9 cellular contexts compared by ENCODE assay signal in genomic region chr5:58759745-58760144, GRCh38.
DNase-seq lines count a peak whose midpoint lies in the region; ATAC-seq and TF ChIP-seq lines count a peak whose summit lies in the region.
"Had no signal": no experiment of that assay in that cellular context is flagged by ENCODE, and none has a peak within 500 bp of the region (broad histone marks: within the 10 kb centered on the region; RNA-seq: fewer than 3 reads in every experiment).

No MANE protein-coding gene starts in this region.

- H3K4me3 Mint-ChIP-seq in dendritic cell treated with granulocyte-macrophage colony-stimulating factor and Interleukin-4, amounts not matched to agents 40 ng/mL and 50 ng/mL, for 4 days: peak overlapping the region; percentile 49

- no peaks in the 10 kb centered on the region for H3K27me3 Mint-ChIP-seq in dendritic cell treated with granulocyte-macrophage colony-stimulating factor and Interleukin-4, amounts not matched to agents 40 ng/mL and 50 ng/mL, for 4 days

- H3K27me3 ChIP-seq in Loucy (ENCODE audit: insufficient read depth, low read length, poor library complexity, severe bottlenecking): no peaks in the 10 kb centered on the region

- no peaks in the 10 kb centered on the region for H3K36me3 ChIP-seq in Loucy (ENCODE audit: insufficient read depth, low read length)

- no peaks in the 10 kb centered on the region for H3K9me3 Mint-ChIP-seq in dendritic cell treated with granulocyte-macrophage colony-stimulating factor and Interleukin-4, amounts not matched to agents 40 ng/mL and 50 ng/mL, for 4 days

- peak overlapping the region; percentile 67 for H3K4me3 ChIP-seq in Loucy (ENCODE audit: low read length, poor library complexity, severe bottlenecking)
- H3K4me3 ChIP-seq: K562 had no signal

- H3K9me3 ChIP-seq in Loucy (ENCODE audit: insufficient read depth, low read depth, low read length): no peaks in the 10 kb centered on the region

- peak overlapping the region; percentile 64 for H3K4me2 ChIP-seq in Loucy (ENCODE audit: low read depth, low read length, poor library complexity, severe bottlenecking)

- intact Hi-C loops in dendritic cell treated with granulocyte-macrophage colony-stimulating factor and Interleukin-4, amounts not matched to agents 40 ng/mL and 50 ng/mL, for 4 days (cut with micrococcal nuclease): no loop called here
- intact Hi-C loops in sciatic nerve (cut with DNase I): no loop called here

- peak overlapping the region; percentile 55 for H3K27ac Mint-ChIP-seq in dendritic cell treated with granulocyte-macrophage colony-stimulating factor and Interleukin-4, amounts not matched to agents 40 ng/mL and 50 ng/mL, for 4 days

- H3F3A ChIP-seq in Loucy (ENCODE audit: low read depth): no peaks in the 10 kb centered on the region

- no peaks in the 10 kb centered on the region for H3K9me2 ChIP-seq in Loucy (replicated peaks; ENCODE audit: low read depth, low read length)

- TF ChIP-seq CTCF in Loucy (conservative IDR thresholded peaks at IDR 0.05; ENCODE audit: low read length): no peak

- peak overlapping the region; percentile 44 for H3K9ac ChIP-seq in Loucy (ENCODE audit: low read depth, low read length, poor library complexity, severe bottlenecking)

- no peaks in the 10 kb centered on the region for H4K20me1 ChIP-seq in Loucy (ENCODE audit: insufficient read depth, low read length, poor library complexity, severe bottlenecking)

- H3K4me1 Mint-ChIP-seq in dendritic cell treated with granulocyte-macrophage colony-stimulating factor and Interleukin-4, amounts not matched to agents 40 ng/mL and 50 ng/mL, for 4 days (ENCODE audit: low read depth): peaks cover 19% of the 10 kb centered on the region

- peak overlapping the region; percentile 94 for H2AFZ ChIP-seq in Loucy (ENCODE audit: low read length)

- no peaks in the 10 kb centered on the region for H3K79me2 ChIP-seq in Loucy (ENCODE audit: insufficient read depth, low read length)

- no peak for DNase-seq in sciatic nerve (ENCODE audit: low spot score)
- no peak for DNase-seq in cerebellar nuclear complex (lab: John Stamatoyannopoulos, UW)
- DNase-seq in DMS153 treated with DMSO at 0.1 percent for 48 hours (lab: John Stamatoyannopoulos, UW; ENCODE audit: unreplicated experiment): no peak
- no peak for DNase-seq in DMS79 treated with DMSO at 0.1 percent for 48 hours (lab: John Stamatoyannopoulos, UW)

- H3K4me1 ChIP-seq in Loucy (ENCODE audit: insufficient read depth, low read length, poor library complexity, severe bottlenecking): peaks cover 2% of the 10 kb centered on the region

- H3K36me3 Mint-ChIP-seq in dendritic cell treated with granulocyte-macrophage colony-stimulating factor and Interleukin-4, amounts not matched to agents 40 ng/mL and 50 ng/mL, for 4 days (ENCODE audit: low read depth): no peaks in the 10 kb centered on the region

- ATAC-seq in GM18499 (IDR thresholded peaks at IDR 0.05; ENCODE audit: insufficient read depth, unreplicated experiment) (peak; percentile 81), GM21786 (IDR thresholded peaks at IDR 0.05; ENCODE audit: unreplicated experiment) (peak; percentile 89), sciatic nerve (peak; percentile 24)
- ATAC-seq: K562 had no signal

Comparison
In these comparisons a context has a peak if more than half of its experiments do, and no peak if none do; other contexts are left out.
1. ATAC-seq: peak in every context shown above with its lines; median percentile 89 in GM21786; 81 in GM18499; 24 in sciatic nerve.